ENCODE assay signal across 18 cellular contexts in genomic region chr13:43195551-43195950, GRCh38.
DNase-seq lines count a peak whose midpoint lies in the region; ATAC-seq and TF ChIP-seq lines count a peak whose summit lies in the region.
"Had no signal": no experiment of that assay in that cellular context is flagged by ENCODE, and none has a peak within 500 bp of the region (broad histone marks: within the 10 kb centered on the region; RNA-seq: fewer than 3 reads in every experiment).

No MANE protein-coding gene starts in this region.

- H3K4me1 ChIP-seq in OCI-LY7 (ENCODE audit: insufficient read depth, low read length, poor library complexity, severe bottlenecking): no peaks in the 10 kb centered on the region
- H3K4me1 ChIP-seq in upper lobe of right lung: no peaks in the 10 kb centered on the region
- H3K4me1 ChIP-seq in CD8-positive, alpha-beta memory T cell (ENCODE audit: insufficient read depth, low read length): no peaks in the 10 kb centered on the region
- H3K4me1 ChIP-seq: esophagus squamous epithelium had no signal

- peaks cover 4 to 55% (median 7%) of the 10 kb centered on the region in 5 donors for H3K27me3 Mint-ChIP-seq in naive thymus-derived CD8-positive, alpha-beta T cell
- H3K27me3 Mint-ChIP-seq in CD8-positive, alpha-beta memory T cell: peaks cover 14 to 40% of the 10 kb centered on the region in 2 donors

- no peak overlapping the region for H3K4me3 Mint-ChIP-seq in naive thymus-derived CD8-positive, alpha-beta T cell
- H3K4me3 Mint-ChIP-seq in CD8-positive, alpha-beta memory T cell: no peak overlapping the region
- H3K4me3 Mint-ChIP-seq: activated B cell treated with CpG ODN at 0.5 μM for 24 hours; activated CD8-positive, alpha-beta memory T cell treated with anti-CD3 and anti-CD28 coated beads, Interleukin-2, amount 10 ng/mL, durations not matched to agents 7 days and 5 days; dendritic cell treated with granulocyte-macrophage colony-stimulating factor and Interleukin-4, amounts not matched to agents 40 ng/mL and 50 ng/mL, for 4 days had no signal

- CTCF ChIA-PET in OCI-LY7 (lab: Charles Lee; ENCODE audit: unreplicated experiment): no interaction called here
- CTCF ChIA-PET in CD8-positive, alpha-beta memory T cell (lab: Charles Lee): no interaction called here

- no peaks in the 10 kb centered on the region for H3K9me3 Mint-ChIP-seq in naive thymus-derived CD8-positive, alpha-beta T cell
- peaks cover 0 to 2% (median 0%) of the 10 kb centered on the region in 5 donors for H3K9me3 Mint-ChIP-seq in CD8-positive, alpha-beta memory T cell
- H3K9me3 Mint-ChIP-seq: activated B cell treated with CpG ODN at 0.5 μM for 24 hours; dendritic cell treated with granulocyte-macrophage colony-stimulating factor and Interleukin-4, amounts not matched to agents 40 ng/mL and 50 ng/mL, for 4 days had no signal

- H3K36me3 Mint-ChIP-seq in naive thymus-derived CD8-positive, alpha-beta T cell: no peaks in the 10 kb centered on the region
- H3K36me3 Mint-ChIP-seq in CD8-positive, alpha-beta memory T cell: no peaks in the 10 kb centered on the region
- H3K36me3 Mint-ChIP-seq: activated CD8-positive, alpha-beta memory T cell treated with anti-CD3 and anti-CD28 coated beads, Interleukin-2, amount 10 ng/mL, durations not matched to agents 7 days and 5 days had no signal

- H3K79me2 ChIP-seq in OCI-LY7 (ENCODE audit: insufficient read depth, low read depth, low read length): no peaks in the 10 kb centered on the region

- intact Hi-C loops in OCI-LY7 (cut with micrococcal nuclease; ENCODE audit: unreplicated experiment) (no loop called here), upper lobe of right lung (cut with DNase I) (no loop called here)

- H3K27ac Mint-ChIP-seq in naive thymus-derived CD8-positive, alpha-beta T cell: no peak overlapping the region
- no peak overlapping the region for H3K27ac Mint-ChIP-seq in CD8-positive, alpha-beta memory T cell
- H3K27ac Mint-ChIP-seq: activated B cell treated with CpG ODN at 0.5 μM for 24 hours; activated CD8-positive, alpha-beta memory T cell treated with anti-CD3 and anti-CD28 coated beads, Interleukin-2, amount 10 ng/mL, durations not matched to agents 7 days and 5 days; dendritic cell treated with granulocyte-macrophage colony-stimulating factor and Interleukin-4, amounts not matched to agents 40 ng/mL and 50 ng/mL, for 4 days had no signal

- H3K27me3 ChIP-seq in GM06990 (replicated peaks; ENCODE audit: control insufficient read depth, insufficient read depth, low read length) (no peaks in the 10 kb centered on the region; the same call in 1 of the 2 replicates), upper lobe of right lung (no peaks in the 10 kb centered on the region)
- no peaks in the 10 kb centered on the region for H3K27me3 ChIP-seq in CD8-positive, alpha-beta memory T cell (ENCODE audit: insufficient read depth, low read length, poor library complexity, severe bottlenecking)
- H3K27me3 ChIP-seq: esophagus squamous epithelium, ovary had no signal

- no peaks in the 10 kb centered on the region for H3K9me2 ChIP-seq in OCI-LY7 (ENCODE audit: insufficient read depth, low read length)

- H4K20me1 ChIP-seq in OCI-LY7 (ENCODE audit: insufficient read depth, low read length): no peaks in the 10 kb centered on the region

- no peaks in the 10 kb centered on the region for H3K36me3 ChIP-seq in GM06990 (ENCODE audit: control insufficient read depth, insufficient read depth, low read length)
- H3K36me3 ChIP-seq in OCI-LY7 (ENCODE audit: insufficient read depth, low read length): no peaks in the 10 kb centered on the region
- no peaks in the 10 kb centered on the region for H3K36me3 ChIP-seq in upper lobe of right lung
- no peaks in the 10 kb centered on the region for H3K36me3 ChIP-seq in CD8-positive, alpha-beta memory T cell (ENCODE audit: insufficient read depth, low read length)
- H3K36me3 ChIP-seq: esophagus squamous epithelium, ovary had no signal

- TF ChIP-seq CTCF in GM06990 (IDR thresholded peaks at IDR 0.05; ENCODE audit: insufficient read depth, low read length, poor library complexity, severe bottlenecking) (peak; percentile 54), GM13977 (IDR thresholded peaks at IDR 0.05; ENCODE audit: extremely low read depth, insufficient read depth, missing control alignments) (peak; percentile 27), OCI-LY7 (conservative IDR thresholded peaks at IDR 0.05; ENCODE audit: low read length) (peak; percentile 47; the same call in 1 of the 2 replicates), fibroblast of pulmonary artery (IDR thresholded peaks at IDR 0.05; ENCODE audit: low read length, missing control alignments) (peak; percentile 20), upper lobe of right lung (IDR thresholded peaks at IDR 0.05) (no peak)

- in situ Hi-C loops in GM13977 (cut with MboI; ENCODE audit: low pct_unique_long_range_greater_than_20kb, low sequenced_read_pairs, unreplicated experiment): no loop called here

- no TSS peak for BruUV-seq in OCI-LY7 (replicated peaks; lab: Mats Ljungman, UMichigan)

- H3K27ac ChIP-seq in OCI-LY7 (ENCODE audit: low read depth, low read length, poor library complexity, severe bottlenecking): no peak overlapping the region
- no peak overlapping the region for H3K27ac ChIP-seq in upper lobe of right lung
- H3K27ac ChIP-seq in CD8-positive, alpha-beta memory T cell (ENCODE audit: low read depth, low read length): no peak overlapping the region
- H3K27ac ChIP-seq: esophagus squamous epithelium, ovary, RWPE1 had no signal

- POLR2A ChIA-PET in OCI-LY7 (lab: Charles Lee): no interaction called here
- POLR2A ChIA-PET in naive thymus-derived CD8-positive, alpha-beta T cell (lab: Charles Lee): no interaction called here
- POLR2A ChIA-PET in CD8-positive, alpha-beta memory T cell (lab: Charles Lee): no interaction called here

- H2AFZ ChIP-seq in OCI-LY7 (ENCODE audit: low read length): no peak overlapping the region

- no peak for DNase-seq in GM06990 (ENCODE audit: extremely low read depth, insufficient read length)
- no peak for DNase-seq in GM13977 (ENCODE audit: low spot score)
- DNase-seq in OCI-LY7 (ENCODE audit: low spot score): no peak
- no peak for DNase-seq in fibroblast of pulmonary artery (ENCODE audit: low read depth)
- no peak for DNase-seq in upper lobe of right lung
- DNase-seq in naive thymus-derived CD8-positive, alpha-beta T cell: no peak
- no peak for DNase-seq in CD8-positive, alpha-beta memory T cell
- DNase-seq: activated B cell treated with CpG ODN at 0.5 μM for 24 hours; activated CD8-positive, alpha-beta memory T cell treated with anti-CD3 and anti-CD28 coated beads, Interleukin-2, amount 10 ng/mL, durations not matched to agents 7 days and 5 days; activated gamma-delta T cell; esophagus squamous epithelium; left colon; mucosa of descending colon; NCI-H345 had no signal

- no peaks in the 10 kb centered on the region for H3K4me1 Mint-ChIP-seq in naive thymus-derived CD8-positive, alpha-beta T cell
- H3K4me1 Mint-ChIP-seq in CD8-positive, alpha-beta memory T cell: no peaks in the 10 kb centered on the region
- H3K4me1 Mint-ChIP-seq: activated B cell treated with CpG ODN at 0.5 μM for 24 hours; activated CD8-positive, alpha-beta memory T cell treated with anti-CD3 and anti-CD28 coated beads, Interleukin-2, amount 10 ng/mL, durations not matched to agents 7 days and 5 days had no signal

- ATAC-seq in HG02642 (IDR thresholded peaks at IDR 0.05; ENCODE audit: poor library complexity, unreplicated experiment) (no peak), upper lobe of right lung (no peak)
- no peak for ATAC-seq in naive thymus-derived CD8-positive, alpha-beta T cell
- ATAC-seq: activated CD8-positive, alpha-beta memory T cell treated with anti-CD3 and anti-CD28 coated beads, Interleukin-2, amount 10 ng/mL, durations not matched to agents 7 days and 5 days; left colon; mucosa of descending colon had no signal

- H3K4me2 ChIP-seq in OCI-LY7 (ENCODE audit: low read length): no peak overlapping the region

- H3K9me3 ChIP-seq in OCI-LY7 (ENCODE audit: low read length) (no peaks in the 10 kb centered on the region), upper lobe of right lung (no peaks in the 10 kb centered on the region)
- H3K9me3 ChIP-seq in CD8-positive, alpha-beta memory T cell (ENCODE audit: low read length): no peaks in the 10 kb centered on the region
- H3K9me3 ChIP-seq: esophagus squamous epithelium, mucosa of descending colon, ovary had no signal

- H3K4me3 ChIP-seq in GM06990 (replicated peaks; ENCODE audit: low read depth, low read length) (no peak overlapping the region), OCI-LY7 (ENCODE audit: low read depth, low read length, poor library complexity, severe bottlenecking) (no peak overlapping the region), fibroblast of pulmonary artery (replicated peaks; ENCODE audit: low read depth, low read length) (no peak overlapping the region), upper lobe of right lung (no peak overlapping the region)
- no peak overlapping the region for H3K4me3 ChIP-seq in CD8-positive, alpha-beta memory T cell (ENCODE audit: low read length)
- H3K4me3 ChIP-seq: esophagus squamous epithelium, mucosa of descending colon, ovary had no signal
